ENCODE assay signal across 8 cellular contexts in the genomic region with DNA sequence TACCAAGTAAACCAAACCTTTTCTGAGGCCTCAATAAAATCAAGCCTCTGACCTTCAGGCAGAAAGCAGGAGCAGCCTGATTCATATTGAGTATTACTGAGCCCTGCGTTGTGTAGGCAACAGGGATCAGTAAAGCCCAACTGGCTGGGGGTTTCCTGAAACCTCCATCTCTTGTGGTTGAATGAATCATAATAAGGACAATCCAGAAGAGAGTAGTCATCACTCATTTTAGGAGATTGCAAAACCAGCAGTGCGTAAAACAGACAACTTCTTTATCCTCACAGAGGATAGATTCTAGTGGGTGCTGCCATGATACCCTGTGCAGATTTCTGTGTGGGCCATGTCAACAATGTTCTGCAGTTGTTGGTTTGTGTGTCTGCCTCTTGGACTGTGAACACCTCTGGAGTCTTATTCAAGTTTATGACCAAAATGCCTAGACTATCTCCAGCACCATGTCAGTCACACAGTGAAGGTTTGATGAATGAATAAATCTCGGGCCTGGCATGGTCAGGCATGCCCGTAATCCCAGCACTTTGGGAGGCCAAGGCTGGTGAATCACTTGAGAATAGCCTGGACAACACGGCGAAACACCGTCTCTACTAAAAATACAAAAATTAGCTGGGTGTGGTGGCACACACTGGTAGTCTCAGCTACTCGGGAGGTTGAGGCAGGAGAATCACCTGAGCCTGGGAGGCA. TPM values are rescaled to one million over a fixed set of nuclear protein-coding genes. Genes with fewer than 3 reads are reported as not detected.
DNase-seq lines count a peak whose midpoint lies in the region; ATAC-seq and TF ChIP-seq lines count a peak whose summit lies in the region.

No MANE protein-coding gene starts in this region.

- H3K36me3 ChIP-seq in brain microvascular endothelial cell (replicated peaks), result no peaks in the 10 kb centered on the region

- peak overlapping the region; percentile 97 for H3K27ac ChIP-seq in brain microvascular endothelial cell

- intact Hi-C loops in sciatic nerve (cut with DNase I), result no loop called here

- H3K4me3 ChIP-seq in brain microvascular endothelial cell (ENCODE audit: low read depth, low read length), result no peak overlapping the region

- in situ Hi-C loops in brain microvascular endothelial cell (cut with HindIII; ENCODE audit: low pct_ligation_motif_present, low sequenced_read_pairs), result no loop called here

- ATAC-seq in GM21447 (IDR thresholded peaks at IDR 0.05; ENCODE audit: unreplicated experiment) (peak; percentile 59), sciatic nerve (peak; percentile 87)

- no peak for TF ChIP-seq CTCF in brain microvascular endothelial cell (IDR thresholded peaks at IDR 0.05; ENCODE audit: low read depth, low read length, missing control alignments)

- no peaks in the 10 kb centered on the region for H3K27me3 ChIP-seq in brain microvascular endothelial cell (replicated peaks)

- DNase-seq in DMS53 treated with DMSO at 0.1 percent for 48 hours (lab: John Stamatoyannopoulos, UW; ENCODE audit: unreplicated experiment) (peak; percentile 32), KG1 (lab: John Stamatoyannopoulos, UW) (peak; percentile 17), brain microvascular endothelial cell (peak; percentile 99), sciatic nerve (ENCODE audit: low spot score) (no peak), NCI-H146 treated with DMSO at 0.1 percent for 48 hours (lab: John Stamatoyannopoulos, UW; ENCODE audit: unreplicated experiment) (no peak), C1 segment of cervical spinal cord (lab: John Stamatoyannopoulos, UW) (no peak), RPMI8226 (no peak)

RNA-seq across cellular contexts. Expression of a gene that starts 51.8 kb away (rescaled TPM):
- total RNA-seq in sciatic nerve, result 0.62 TPM

Comparison
In these comparisons a context has a peak if more than half of its experiments do, and no peak if none do; other contexts are left out.
1. DNase-seq: peak in DMS53 treated with DMSO at 0.1 percent for 48 hours (single experiment), KG1 (single experiment) and brain microvascular endothelial cell (single experiment); none in sciatic nerve (single experiment), NCI-H146 treated with DMSO at 0.1 percent for 48 hours (single experiment), C1 segment of cervical spinal cord (0 of 14) and RPMI8226 (single experiment).